Comparison of ENCODE assay signal across 9 cellular contexts in genomic region chr18:23967321-23968089, GRCh38. TPM values are rescaled to one million over a fixed set of nuclear protein-coding genes. Genes with fewer than 3 reads are reported as not detected.
A peak's percentile ranks its signal among the peaks of the same experiment; 100 is the strongest.
DNase-seq lines count a peak whose midpoint lies in the region; ATAC-seq and TF ChIP-seq lines count a peak whose summit lies in the region.
"Had no signal": no experiment of that assay in that cellular context is flagged by ENCODE, and none has a peak within 500 bp of the region (broad histone marks: within the 10 kb centered on the region; RNA-seq: fewer than 3 reads in every experiment).

No MANE protein-coding gene starts in this region.

- no peak for TF ChIP-seq POLR2A in breast epithelium (IDR thresholded peaks at IDR 0.05)

- no peak for TF ChIP-seq CTCF in breast epithelium (IDR thresholded peaks at IDR 0.05)

- DNase-seq in stimulated activated CD8-positive, alpha-beta memory T cell treated with anti-CD3 and anti-CD28 coated beads, Interleukin-7, amount 100 ng/mL, for 4 hours (ENCODE audit: low read depth in 2 of 2) = peak; percentile 10 to 13
- DNase-seq in stimulated activated CD8-positive, alpha-beta memory T cell treated with anti-CD3 and anti-CD28 coated beads, Interleukin-4, amount 100 ng/mL, for 48 hours = no peak
- peak; percentile 52 for DNase-seq in UCSD-AML1 (lab: John Stamatoyannopoulos, UW; ENCODE audit: unreplicated experiment)
- DNase-seq in GM03348 (ENCODE audit: low spot score) = no peak
- no peak for DNase-seq in breast epithelium (ENCODE audit: low spot score in 2 of 2)
- DNase-seq in HT-29 (ENCODE audit: low spot score) = no peak

- no peak overlapping the region for H3K4me3 ChIP-seq in breast epithelium
- H3K4me3 ChIP-seq: cardiac muscle cell had no signal

- ATAC-seq in HG03354 (IDR thresholded peaks at IDR 0.05; ENCODE audit: poor library complexity, severe bottlenecking, unreplicated experiment) (peak; percentile 53), HG03025 (IDR thresholded peaks at IDR 0.05; ENCODE audit: low FRiP score, unreplicated experiment) (no peak)

- H3K4me1 ChIP-seq in breast epithelium = peaks cover 0 to 3% of the 10 kb centered on the region in 2 donors

- no peak overlapping the region for H3K27ac ChIP-seq in breast epithelium
- H3K27ac ChIP-seq: cardiac muscle cell had no signal

- no peaks in the 10 kb centered on the region for H3K36me3 ChIP-seq in breast epithelium
- H3K36me3 ChIP-seq: cardiac muscle cell had no signal

- H3K27me3 ChIP-seq in breast epithelium = no peaks in the 10 kb centered on the region
- H3K27me3 ChIP-seq: cardiac muscle cell had no signal

- intact Hi-C loops in breast epithelium (cut with DNase I; ENCODE audit: low total_unique reads) = no loop called here

- H3K9me3 ChIP-seq in breast epithelium = no peaks in the 10 kb centered on the region

RNA-seq across cellular contexts. Expression of gene TTC39C, which starts 47.0 kb away (rescaled TPM):
- total RNA-seq in breast epithelium = 10 to 100 TPM; 49.8 to 59.0 (median 53.0) TPM
- total RNA-seq in HT-29 (2014; rRNA removed; shearing (Covaris generic)) = 7.2 and 7.6 TPM in 2 replicates

Comparison
In these comparisons a context has a peak if more than half of its experiments do, and no peak if none do; other contexts are left out.
1. DNase-seq: peak in stimulated activated CD8-positive, alpha-beta memory T cell treated with anti-CD3 and anti-CD28 coated beads, Interleukin-7, amount 100 ng/mL, for 4 hours (2 of 2) and UCSD-AML1 (single experiment); none in stimulated activated CD8-positive, alpha-beta memory T cell treated with anti-CD3 and anti-CD28 coated beads, Interleukin-4, amount 100 ng/mL, for 48 hours (single experiment), GM03348 (single experiment), breast epithelium (0 of 2) and HT-29 (single experiment).